1 cellular context compared by ENCODE assay signal in genomic region chr5:172724203-172724602, GRCh38.
TF ChIP-seq lines count a peak whose summit lies in the region.

No MANE protein-coding gene starts in this region.

TF ChIP-seq in K562, 482 proteins besides CTCF, POLR2A, EP300 and RAD21 (continued from another document):
- no peak for TF ChIP-seq ZNF407 (IDR thresholded peaks at IDR 0.05; ENCODE audit: low read depth)
- TF ChIP-seq ILF3 (IDR thresholded peaks at IDR 0.05; ENCODE audit: borderline replicate concordance): no peak
- no peak for TF ChIP-seq ETS2 (tag; IDR thresholded peaks at IDR 0.05; ENCODE audit: borderline replicate concordance, poor library complexity, severe bottlenecking)
- no peak for TF ChIP-seq YBX1 (IDR thresholded peaks at IDR 0.05)
